32 cellular contexts compared by ENCODE assay signal in the genomic region with DNA sequence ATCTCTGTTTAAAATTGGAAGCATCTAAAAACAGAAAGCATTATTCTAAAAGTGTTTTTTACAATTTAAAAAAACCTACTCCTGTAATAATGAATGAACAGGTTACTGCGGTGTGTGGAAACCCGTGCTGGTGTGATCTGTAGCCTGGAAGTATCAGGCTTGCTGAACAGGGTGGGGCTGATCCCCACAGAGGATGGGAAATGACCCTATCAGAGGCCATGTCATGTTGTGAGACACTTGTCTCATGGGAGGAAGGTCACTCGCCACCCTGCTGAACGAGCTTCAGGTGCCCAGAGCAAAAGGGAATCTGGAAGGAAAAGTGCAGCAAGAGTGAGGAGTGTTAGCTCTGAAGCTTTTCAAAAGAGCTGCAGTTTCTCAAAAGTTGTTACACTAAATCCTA.
"Had no signal": no experiment of that assay in that cellular context is flagged by ENCODE, and none has a peak within 500 bp of the region (broad histone marks: within the 10 kb centered on the region; RNA-seq: fewer than 3 reads in every experiment).

No MANE protein-coding gene starts in this region.

- DNase-seq: activated B cell treated with CpG ODN at 0.5 μM for 24 hours; activated CD4-positive, alpha-beta T cell treated with anti-CD3 and anti-CD28 coated beads for 48 hours; activated CD4-positive, alpha-beta T cell treated with anti-CD3 and anti-CD28 coated beads, Interleukin-2, amount 50 U/mL, for 1 hour; activated CD4-positive, alpha-beta T cell treated with anti-CD3 and anti-CD28 coated beads, Interleukin-2, amount 50 U/mL, for 48 hours; activated CD8-positive, alpha-beta memory T cell treated with anti-CD3 and anti-CD28 coated beads for 24 hours; activated CD8-positive, alpha-beta T cell treated with anti-CD3 and anti-CD28 coated beads for 36 hours; activated effector memory CD4-positive, alpha-beta T cell treated with Interleukin-2 at 50 U/mL for 16 hours; activated gamma-delta T cell treated with Interleukin-2 at 50 U/mL for 16 hours; activated naive CD4-positive, alpha-beta T cell treated with anti-CD3 and anti-CD28 coated beads, Interleukin-2, amount 50 U/mL, for 16 hours; activated naive CD4-positive, alpha-beta T cell treated with Interleukin-2 at 50 U/mL for 16 hours; activated T-cell treated with anti-CD3 and anti-CD28 coated beads, Interleukin-2, amount 50 U/mL, for 4 hours; amniotic stem cell; anterior cingulate cortex; brain microvascular endothelial cell; dorsolateral prefrontal cortex; effector memory CD4-positive, alpha-beta T cell; endodermal cell; foreskin fibroblast; heart left ventricle; T1000; WERI-Rb-1 had no signal

- FAIRE-seq: astrocyte, bronchial epithelial cell had no signal

- H3K4me3 Mint-ChIP-seq: activated B cell treated with CpG ODN at 0.5 μM for 24 hours; activated CD8-positive, alpha-beta T cell treated with anti-CD3 and anti-CD28 coated beads for 36 hours; activated naive CD8-positive, alpha-beta T cell; activated T-cell treated with anti-CD3 and anti-CD28 coated beads, Interleukin-2, amount 50 U/mL, for 4 hours; activated T-helper 17 cell treated with anti-CD3 and anti-CD28 coated beads, Interleukin-2, amount 50 U/mL, for 72 hours; central memory CD8-positive, alpha-beta T cell; dendritic cell treated with granulocyte-macrophage colony-stimulating factor and Interleukin-4, amounts not matched to agents 40 ng/mL and 50 ng/mL, for 4 days; endodermal cell; T-helper 1 cell treated with Interleukin-12 subunit alpha and Interleukin-12 subunit beta and Interleukin-4 antibody, amounts not matched to agents 30 μg/mL and 1 μg/mL, for 36 hours; T-helper 2 cell treated with Interferon-gamma antibody and Interleukin-4, amounts not matched to agents 5 μg/mL and 100 μg/mL, for 36 hours had no signal

- H3K27ac ChIP-seq: brain microvascular endothelial cell, coronary artery, dorsolateral prefrontal cortex, heart left ventricle, WERI-Rb-1 had no signal

- H3K27me3 ChIP-seq: brain microvascular endothelial cell had no signal

- H3K9me3 ChIP-seq: heart left ventricle had no signal

- H3K9me3 Mint-ChIP-seq: activated B cell treated with CpG ODN at 0.5 μM for 24 hours; activated CD8-positive, alpha-beta T cell treated with anti-CD3 and anti-CD28 coated beads for 36 hours; activated T-cell treated with anti-CD3 and anti-CD28 coated beads, Interleukin-2, amount 50 U/mL, for 4 hours; activated T-helper 17 cell treated with anti-CD3 and anti-CD28 coated beads, Interleukin-2, amount 50 U/mL, for 72 hours; central memory CD8-positive, alpha-beta T cell; dendritic cell treated with granulocyte-macrophage colony-stimulating factor and Interleukin-4, amounts not matched to agents 40 ng/mL and 50 ng/mL, for 4 days; endodermal cell; T-helper 1 cell treated with Interleukin-12 subunit alpha and Interleukin-12 subunit beta and Interleukin-4 antibody, amounts not matched to agents 30 μg/mL and 1 μg/mL, for 36 hours; T-helper 2 cell treated with Interferon-gamma antibody and Interleukin-4, amounts not matched to agents 5 μg/mL and 100 μg/mL, for 36 hours had no signal

- H3K4me1 Mint-ChIP-seq: central memory CD8-positive, alpha-beta T cell had no signal

- H3K4me3 ChIP-seq: coronary artery, dorsolateral prefrontal cortex, heart left ventricle had no signal

- H3K36me3 Mint-ChIP-seq: activated naive CD8-positive, alpha-beta T cell had no signal

- ATAC-seq: activated CD4-positive, CD25-positive, alpha-beta regulatory T cell treated with anti-CD3 and anti-CD28 coated beads, Interleukin-2, amount 50 U/mL, for 24 hours; activated CD8-positive, alpha-beta T cell treated with anti-CD3 and anti-CD28 coated beads for 36 hours; activated T-cell treated with anti-CD3 and anti-CD28 coated beads, Interleukin-2, amount 50 U/mL, for 4 hours; activated T-helper 17 cell treated with anti-CD3 and anti-CD28 coated beads, Interleukin-2, amount 50 U/mL, for 72 hours; esophagus mucosa; heart left ventricle had no signal

- H3K36me3 ChIP-seq: brain microvascular endothelial cell, heart left ventricle, WERI-Rb-1 had no signal

- H3K27ac Mint-ChIP-seq: activated B cell treated with CpG ODN at 0.5 μM for 24 hours; activated CD8-positive, alpha-beta T cell treated with anti-CD3 and anti-CD28 coated beads for 36 hours; activated naive CD8-positive, alpha-beta T cell; activated T-helper 17 cell treated with anti-CD3 and anti-CD28 coated beads, Interleukin-2, amount 50 U/mL, for 72 hours; dendritic cell treated with granulocyte-macrophage colony-stimulating factor and Interleukin-4, amounts not matched to agents 40 ng/mL and 50 ng/mL, for 4 days; endodermal cell; T-helper 1 cell treated with Interleukin-12 subunit alpha and Interleukin-12 subunit beta and Interleukin-4 antibody, amounts not matched to agents 30 μg/mL and 1 μg/mL, for 36 hours; T-helper 2 cell treated with Interferon-gamma antibody and Interleukin-4, amounts not matched to agents 5 μg/mL and 100 μg/mL, for 36 hours had no signal

- H3K4me1 ChIP-seq: heart left ventricle had no signal
